9 cellular contexts compared by ENCODE assay signal in the genomic region with DNA sequence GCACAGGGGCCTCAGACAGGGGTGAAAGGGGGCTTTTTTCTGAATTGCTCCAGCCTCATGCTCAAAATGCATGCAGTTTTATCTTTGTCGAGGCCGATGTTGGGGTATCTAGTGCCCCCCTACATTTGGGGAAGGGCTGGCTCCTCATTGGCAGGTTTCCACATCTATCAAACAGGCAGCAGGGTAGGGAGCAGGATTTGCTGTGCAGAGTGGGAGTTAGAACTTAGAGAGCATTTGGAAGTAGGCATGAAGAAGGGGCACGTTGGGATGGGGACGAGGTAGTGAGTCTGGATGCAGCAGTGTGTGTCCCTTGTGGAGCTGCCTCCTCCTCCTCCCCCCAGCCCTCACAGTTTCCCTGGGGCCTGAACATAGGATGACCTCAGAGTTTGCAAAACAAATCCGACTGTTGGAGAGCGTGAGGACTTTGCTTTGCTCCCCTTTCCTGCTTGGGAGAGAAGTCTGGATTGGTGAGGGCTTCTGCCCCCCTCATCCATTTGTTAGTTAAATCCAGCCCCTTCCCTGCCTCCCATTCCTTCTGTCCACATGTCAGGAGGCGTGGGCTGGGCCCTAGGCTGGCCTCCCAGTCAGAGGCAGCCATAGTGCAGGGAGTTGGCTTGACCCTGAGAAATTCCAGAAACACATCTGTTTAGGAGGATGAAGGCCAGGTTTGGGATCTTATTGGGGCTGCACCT. TPM values are rescaled to one million over a fixed set of nuclear protein-coding genes. Genes with fewer than 3 reads are reported as not detected.
DNase-seq lines count a peak whose midpoint lies in the region; ATAC-seq lines count a peak whose summit lies in the region.
"Had no signal": no experiment of that assay in that cellular context is flagged by ENCODE, and none has a peak within 500 bp of the region (broad histone marks: within the 10 kb centered on the region; RNA-seq: fewer than 3 reads in every experiment).

No MANE protein-coding gene starts in this region.

- ATAC-seq in HG03342 (IDR thresholded peaks at IDR 0.05; ENCODE audit: unreplicated experiment) (no peak), GM21619 (IDR thresholded peaks at IDR 0.05; ENCODE audit: unreplicated experiment) (no peak), HG02678 (IDR thresholded peaks at IDR 0.05; ENCODE audit: unreplicated experiment) (no peak)
- no peak for ATAC-seq in stimulated activated naive CD8-positive, alpha-beta T cell treated with anti-CD3 and anti-CD28 coated beads, Interleukin-15, amount 100 ng/mL, for 72 hours

- H3K4me3 Mint-ChIP-seq in stimulated activated naive CD8-positive, alpha-beta T cell treated with anti-CD3 and anti-CD28 coated beads, Interleukin-15, amount 100 ng/mL, for 72 hours = no peak overlapping the region
- H3K4me3 Mint-ChIP-seq: activated naive CD8-positive, alpha-beta T cell treated with anti-CD3 and anti-CD28 coated beads for 36 hours had no signal

- DNase-seq in HT-29 (ENCODE audit: low spot score) (peak; percentile 71), RPMI7951 (ENCODE audit: low read depth) (peak; percentile 12), hippocampal formation (lab: John Stamatoyannopoulos, UW) (peak; percentile 65 to 68), putamen (ENCODE audit: low spot score) (peak; percentile 90)
- no peak for DNase-seq in stimulated activated naive CD8-positive, alpha-beta T cell treated with anti-CD3 and anti-CD28 coated beads, Interleukin-15, amount 100 ng/mL, for 72 hours
- DNase-seq: activated naive CD8-positive, alpha-beta T cell treated with anti-CD3 and anti-CD28 coated beads for 36 hours had no signal

- H3K27me3 Mint-ChIP-seq in stimulated activated naive CD8-positive, alpha-beta T cell treated with anti-CD3 and anti-CD28 coated beads, Interleukin-15, amount 100 ng/mL, for 72 hours = peaks cover 23% of the 10 kb centered on the region

- H3K9me3 Mint-ChIP-seq in stimulated activated naive CD8-positive, alpha-beta T cell treated with anti-CD3 and anti-CD28 coated beads, Interleukin-15, amount 100 ng/mL, for 72 hours = no peaks in the 10 kb centered on the region
- H3K9me3 Mint-ChIP-seq: activated naive CD8-positive, alpha-beta T cell treated with anti-CD3 and anti-CD28 coated beads for 36 hours had no signal

- peak overlapping the region in 1 of 2 donors; percentile 30 for H3K27ac Mint-ChIP-seq in stimulated activated naive CD8-positive, alpha-beta T cell treated with anti-CD3 and anti-CD28 coated beads, Interleukin-15, amount 100 ng/mL, for 72 hours
- H3K27ac Mint-ChIP-seq: activated naive CD8-positive, alpha-beta T cell treated with anti-CD3 and anti-CD28 coated beads for 36 hours had no signal

- H3K4me1 Mint-ChIP-seq in stimulated activated naive CD8-positive, alpha-beta T cell treated with anti-CD3 and anti-CD28 coated beads, Interleukin-15, amount 100 ng/mL, for 72 hours = no peaks in the 10 kb centered on the region
- H3K4me1 Mint-ChIP-seq: activated naive CD8-positive, alpha-beta T cell treated with anti-CD3 and anti-CD28 coated beads for 36 hours had no signal

RNA-seq across cellular contexts. Expression of gene GPR37L1, which starts 36.9 kb away (rescaled TPM):
- total RNA-seq in HT-29 (2014; rRNA removed; shearing (Covaris generic)) = 0.69 TPM in 1 of 2 replicates, not detected in the other
- total RNA-seq in RPMI7951 (2014; rRNA removed; shearing (Covaris generic)) = not detected in 2 replicates
- total RNA-seq: activated naive CD8-positive, alpha-beta T cell treated with anti-CD3 and anti-CD28 coated beads for 36 hours had no signal

RNA-seq across cellular contexts. Expression of gene ARL8A, which starts 58.7 kb away (rescaled TPM):
- total RNA-seq in HT-29 (2014; rRNA removed; shearing (Covaris generic)) = 17.0 and 21.2 TPM in 2 replicates
- total RNA-seq in RPMI7951 (2014; rRNA removed; shearing (Covaris generic)) = 15.7 and 18.9 TPM in 2 replicates

Comparison
In these comparisons a context has a peak if more than half of its experiments do, and no peak if none do; other contexts are left out.
1. DNase-seq: peak in HT-29 (single experiment), RPMI7951 (single experiment), hippocampal formation (2 of 2) and putamen (single experiment); none in stimulated activated naive CD8-positive, alpha-beta T cell treated with anti-CD3 and anti-CD28 coated beads, Interleukin-15, amount 100 ng/mL, for 72 hours (0 of 2).